ENCODE assay signal across 20 cellular contexts in the genomic region with DNA sequence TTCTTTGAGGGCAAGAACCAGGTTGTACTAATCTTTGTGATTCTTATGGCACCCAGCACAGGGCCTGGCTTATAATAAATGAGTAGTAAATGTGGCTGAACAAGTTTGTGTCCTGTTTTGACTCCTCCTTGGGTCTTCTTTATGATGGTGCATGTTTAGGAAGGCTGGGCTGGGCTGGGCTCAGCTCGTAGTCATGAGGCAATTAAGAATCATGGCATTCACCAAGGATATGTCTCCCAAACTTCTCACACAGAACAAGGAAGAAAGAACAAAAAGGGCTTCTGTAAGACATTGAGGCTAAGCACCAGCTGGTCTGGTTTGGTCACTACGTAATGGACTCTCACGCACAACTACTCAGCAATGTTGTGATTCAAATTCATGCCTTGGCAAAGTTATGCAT. TPM values are rescaled to one million over a fixed set of nuclear protein-coding genes. Genes with fewer than 3 reads are reported as not detected.
DNase-seq lines count a peak whose midpoint lies in the region; ATAC-seq and TF ChIP-seq lines count a peak whose summit lies in the region.
"Had no signal": no experiment of that assay in that cellular context is flagged by ENCODE, and none has a peak within 500 bp of the region (broad histone marks: within the 10 kb centered on the region; RNA-seq: fewer than 3 reads in every experiment).

No MANE protein-coding gene starts in this region.

- intact Hi-C loops in mucosa of descending colon (cut with DNase I, micrococcal nuclease): no loop called here

- peak; percentile 65 for ATAC-seq in mucosa of descending colon
- ATAC-seq in GM18870 (IDR thresholded peaks at IDR 0.05; ENCODE audit: unreplicated experiment): no peak
- ATAC-seq: GM23338, PC-3 had no signal

- TF ChIP-seq CTCF in mucosa of descending colon (IDR thresholded peaks at IDR 0.05) (no peak), type B pancreatic cell (conservative IDR thresholded peaks at IDR 0.05) (no peak)

- WGBS in esophagus, 2 donors: 67 to 73% methylated on average over 3 of the region's 3 CpGs

- H3K4me1 ChIP-seq in esophagus (ENCODE audit: control insufficient read depth in 2 of 2, insufficient read depth in 2 of 2, low read length in 1 of 2): no peaks in the 10 kb centered on the region
- peaks cover 17% of the 10 kb centered on the region for H3K4me1 ChIP-seq in mucosa of descending colon (ENCODE audit: low read depth)

- no peaks in the 10 kb centered on the region for H3K27me3 ChIP-seq in esophagus (ENCODE audit: control insufficient read depth in 1 of 2, insufficient read depth in 2 of 2, low read length in 2 of 2)

- peaks cover 22% of the 10 kb centered on the region for H3K4me1 Mint-ChIP-seq in type B pancreatic cell (ENCODE audit: unreplicated experiment)

- peaks cover 9% of the 10 kb centered on the region for H3K9me3 Mint-ChIP-seq in type B pancreatic cell
- H3K9me3 Mint-ChIP-seq: GM23338, H9 had no signal

- no peaks in the 10 kb centered on the region for H3K9me3 ChIP-seq in esophagus (ENCODE audit: control insufficient read depth in 2 of 2, insufficient read depth in 1 of 2, low read depth in 1 of 2, low read length in 1 of 2)
- no peaks in the 10 kb centered on the region for H3K9me3 ChIP-seq in mucosa of descending colon

- in situ Hi-C loops in SK-MEL-5 (cut with HindIII; ENCODE audit: low pct_unique_long_range_greater_than_20kb, low sequenced_read_pairs): no loop called here

- H3K27ac ChIP-seq in esophagus (ENCODE audit: low read depth in 2 of 2, low read length in 1 of 2): peak overlapping the region; percentile 31 to 83
- H3K27ac ChIP-seq: KMS-11 had no signal

- H3K36me3 Mint-ChIP-seq in type B pancreatic cell: no peaks in the 10 kb centered on the region

- H3K27ac Mint-ChIP-seq in type B pancreatic cell: peak overlapping the region; percentile 96
- H3K27ac Mint-ChIP-seq: GM23338, H9 had no signal

- no peaks in the 10 kb centered on the region for H3K27me3 Mint-ChIP-seq in type B pancreatic cell

- H3K4me3 ChIP-seq in esophagus (ENCODE audit: low read depth in 1 of 2, low read length in 2 of 2) (no peak overlapping the region), mucosa of descending colon (no peak overlapping the region)
- H3K4me3 ChIP-seq: GM23338 had no signal

- H3K4me3 Mint-ChIP-seq in type B pancreatic cell: peak overlapping the region; percentile 58
- H3K4me3 Mint-ChIP-seq: GM23338, H9 had no signal

- H3K36me3 ChIP-seq in esophagus (ENCODE audit: control insufficient read depth in 2 of 2, insufficient read depth in 2 of 2, low read length in 1 of 2) (no peaks in the 10 kb centered on the region), mucosa of descending colon (ENCODE audit: low read depth) (no peaks in the 10 kb centered on the region)

- DNase-seq in SK-MEL-5 (ENCODE audit: low read depth, low spot score) (peak; percentile 48), mucosa of descending colon (peak in 1 of 3 donors; percentile 27), type B pancreatic cell (ENCODE audit: extremely low spot score, unreplicated experiment) (no peak), T1000 (lab: John Stamatoyannopoulos, UW) (no peak), NCI-H187 (lab: John Stamatoyannopoulos, UW) (no peak)
- DNase-seq: H9; IMR-90; MM.1S; NCI-H2029 treated with DMSO at 0.1 percent for 48 hours; NCI-H446 treated with DMSO at 0.1 percent for 48 hours; NCI-H526; NCI-H82; NK-92 treated with Interleukin-12 subunit alpha and Interleukin-12 subunit beta, amount 100 ng/mL, for 24 hours; PC-3; Right ventricle myocardium superior; RPMI8226 had no signal

RNA-seq across cellular contexts. Expression of a gene that starts 30.5 kb away (rescaled TPM):
- 50.5 and 51.5 TPM in 2 replicates for total RNA-seq in SK-MEL-5 (2014; rRNA removed; shearing (Covaris generic))
- polyA plus RNA-seq in SK-MEL-5 (2015; cell fraction: cytosol; rRNA removed): 21.5 and 28.6 TPM in 2 replicates
- 52.1 and 63.2 TPM in 2 replicates for polyA plus RNA-seq in SK-MEL-5 (2015; cell fraction: nucleus; rRNA removed)
- polyA plus RNA-seq in esophagus: 10 to 100 TPM; 20.8 to 30.2 TPM
- total RNA-seq in mucosa of descending colon: 10 to 100 TPM; 19.8 to 24.2 (median 23.3) TPM
- 24.2 and 37.2 TPM in 2 replicates for total RNA-seq in type B pancreatic cell (ENCODE audit: low replicate concordance)
